In genomic region chr17:60066576-60066975, GRCh38 we compare ENCODE assay signal across 18 cellular contexts. TPM values are rescaled to one million over a fixed set of nuclear protein-coding genes. Genes with fewer than 3 reads are reported as not detected.
A peak's percentile ranks its signal among the peaks of the same experiment; 100 is the strongest.
DNase-seq lines count a peak whose midpoint lies in the region; ATAC-seq, FAIRE-seq and TF ChIP-seq lines count a peak whose summit lies in the region.
"Had no signal": no experiment of that assay in that cellular context is flagged by ENCODE, and none has a peak within 500 bp of the region (broad histone marks: within the 10 kb centered on the region; RNA-seq: fewer than 3 reads in every experiment).

No MANE protein-coding gene starts in this region.

- no TSS peak for BruUV-seq in GM12878 (replicated peaks; lab: Mats Ljungman, UMichigan)

- H2BK15ac ChIP-seq in mesendoderm (replicated peaks; ENCODE audit: low read depth): no peak overlapping the region

- no peak overlapping the region for H2BK5ac ChIP-seq in mesendoderm (ENCODE audit: low read length)

- H3K27me3 ChIP-seq in GM12878 (replicated peaks in 1 of 2; ENCODE audit: control insufficient read depth in 2 of 2, insufficient read depth in 2 of 2, low read length in 1 of 2) (no peaks in the 10 kb centered on the region), mesendoderm (ENCODE audit: insufficient read depth, low read length, poor library complexity) (no peaks in the 10 kb centered on the region)

- no peak overlapping the region for H4K5ac ChIP-seq in mesendoderm (ENCODE audit: low read length)

- intact Hi-C loops in GM12878 (cut with micrococcal nuclease; ENCODE audit: unreplicated experiment): no loop called here

- no peak overlapping the region for H3K56ac ChIP-seq in mesendoderm (ENCODE audit: low read length)

- TF ChIP-seq CTCF in GM12878 (IDR thresholded peaks at IDR 0.05 in 2 of 3, conservative IDR thresholded peaks at IDR 0.05 in 1 of 3; ENCODE audit: control insufficient read depth in 2 of 3, extremely low read depth in 1 of 3, insufficient read depth in 1 of 3, low read depth in 3 of 3, low read length in 3 of 3): no peak

- H3K4me2 ChIP-seq in GM12878 (ENCODE audit: control insufficient read depth, insufficient read depth) (no peak overlapping the region), mesendoderm (ENCODE audit: low read length) (no peak overlapping the region)

- POLR2A ChIA-PET in GM12878 (lab: Charles Lee): no interaction called here

- H3K4me1 ChIP-seq in GM12878 (ENCODE audit: control insufficient read depth, insufficient read depth, low read length) (no peaks in the 10 kb centered on the region), mesendoderm (ENCODE audit: control insufficient read depth, low read depth, low read length) (peaks cover 2% of the 10 kb centered on the region)

- H3K4ac ChIP-seq in mesendoderm (ENCODE audit: low read depth, low read length): no peak overlapping the region

- no peaks in the 10 kb centered on the region for H3K9me3 ChIP-seq in GM12878 (replicated peaks; ENCODE audit: control insufficient read depth, insufficient read depth, low read length)

- H2AK5ac ChIP-seq in mesendoderm (ENCODE audit: low read length): no peak overlapping the region

- no peak overlapping the region for H3K27ac ChIP-seq in GM12878 (ENCODE audit: control insufficient read depth, insufficient read depth)
- H3K27ac ChIP-seq in mesendoderm (ENCODE audit: low read depth, low read length): peak overlapping the region; percentile 61

- 88% methylated on average over 6 of the region's 6 CpGs for WGBS in GM12878 (ENCODE audit: insufficient coverage, insufficient replicate concordance, low lambda C conversion rate, missing lambda C conversion rate)
- WGBS in mesendoderm (ENCODE audit: extremely low coverage, insufficient coverage, low lambda C conversion rate): no CpG with 5 or more reads among the region's 6 CpGs

- no peaks in the 10 kb centered on the region for H3K79me2 ChIP-seq in GM12878 (ENCODE audit: control insufficient read depth, insufficient read depth, low read length)
- no peaks in the 10 kb centered on the region for H3K79me2 ChIP-seq in mesendoderm (ENCODE audit: control insufficient read depth, insufficient read depth, low read length)

- CTCF ChIA-PET in GM12878 (lab: Yijun Ruan, JAX): no interaction called here

- in situ Hi-C loops in GM12878 (cut with MboI): no loop called here

- no peak for TF ChIP-seq POLR2A in GM12878 (IDR thresholded peaks at IDR 0.05; ENCODE audit: low read depth, low read length)

- no peak overlapping the region for H3K23ac ChIP-seq in mesendoderm (ENCODE audit: low read length)

- FAIRE-seq in HTR-8/SVneo (lab: Jason Lieb, UNC): peak; percentile 98
- no peak for FAIRE-seq in GM12878 (lab: Jason Lieb, UNC)
- FAIRE-seq: GM12892 had no signal

- H4K8ac ChIP-seq in mesendoderm (ENCODE audit: low read depth, low read length): no peak overlapping the region

- no peak for TF ChIP-seq RAD21 in GM12878 (IDR thresholded peaks at IDR 0.05; ENCODE audit: insufficient read depth, low read depth, low read length)

- DNase-seq in HTR-8/SVneo (ENCODE audit: insufficient read length, low spot score): no peak
- DNase-seq in GM12878 (ENCODE audit: low read depth, low spot score): no peak
- peak; percentile 91 for DNase-seq in mesendoderm
- no peak for DNase-seq in T1000 (lab: John Stamatoyannopoulos, UW)
- no peak for DNase-seq in effector CD8-positive, alpha-beta T cell (lab: John Stamatoyannopoulos, UW)
- DNase-seq in activated CD4-positive, CD25-positive, alpha-beta regulatory T cell treated with anti-CD3 and anti-CD28 coated beads, Interleukin-2, amount 50 U/mL, for 72 hours: no peak
- DNase-seq: C1 segment of cervical spinal cord; Calu3; CD4-positive, alpha-beta memory T cell; COR-L47; DMS53; DMS79 treated with DMSO at 0.1 percent for 48 hours; GF-D8; GOT3; H7; HCEC 1CT had no signal

- H2BK120ac ChIP-seq in mesendoderm (ENCODE audit: low read depth, low read length): no peak overlapping the region

- SMC1A ChIA-PET in GM12878 (lab: Charles Lee; ENCODE audit: uncharacterized antibody, unreplicated experiment): interaction anchor here (0.8 kb wide), 1 partner anchor 9 kb away, joined by 3 read pairs; no protein-coding TSS in a partner anchor

- peaks cover 0 to 29% of the 10 kb centered on the region in 2 experiments; a peak in 3 of 4 replicates for H3K36me3 ChIP-seq in GM12878 (ENCODE audit: control insufficient read depth in 2 of 2, insufficient read depth in 2 of 2, low read length in 1 of 2)
- no peaks in the 10 kb centered on the region for H3K36me3 ChIP-seq in mesendoderm (ENCODE audit: control insufficient read depth, insufficient read depth, low read length)

- ATAC-seq in GM12878: no peak
- no peak for ATAC-seq in HG03159 (IDR thresholded peaks at IDR 0.05; ENCODE audit: unreplicated experiment)

- H4K20me1 ChIP-seq in GM12878 (ENCODE audit: control insufficient read depth, insufficient read depth): no peaks in the 10 kb centered on the region

- RAD21 ChIA-PET in GM12878 (lab: Charles Lee; ENCODE audit: unreplicated experiment): no interaction called here

- TF ChIP-seq EP300 in GM12878 (IDR thresholded peaks at IDR 0.05; ENCODE audit: borderline replicate concordance in 1 of 2, control insufficient read depth in 1 of 2, low read depth in 2 of 2, low read length in 2 of 2): no peak

- no peak overlapping the region for H3K4me3 ChIP-seq in GM12878
- H3K4me3 ChIP-seq in mesendoderm (ENCODE audit: low read length): no peak overlapping the region

- H3K18ac ChIP-seq in mesendoderm (ENCODE audit: low read length): no peak overlapping the region

- no peaks in the 10 kb centered on the region for H3K79me1 ChIP-seq in mesendoderm (ENCODE audit: low read length)

- H2AFZ ChIP-seq in GM12878 (ENCODE audit: control insufficient read depth, low read depth, low read length): no peak overlapping the region

- H3K9ac ChIP-seq in GM12878 (ENCODE audit: control insufficient read depth, insufficient read depth, low read length): no peak overlapping the region
- no peak overlapping the region for H3K9ac ChIP-seq in mesendoderm (ENCODE audit: low read length)

TF ChIP-seq in GM12878, 131 proteins besides CTCF, POLR2A, EP300 and RAD21:
- TF ChIP-seq IKZF1 (conservative IDR thresholded peaks at IDR 0.05) (no peak), NFXL1 (IDR thresholded peaks at IDR 0.05; ENCODE audit: borderline replicate concordance) (0 out of 2 replicates have a peak, but pooled peaks have one; percentile 19), POU2F2 (IDR thresholded peaks at IDR 0.05; ENCODE audit: borderline replicate concordance, low read depth, low read length) (no peak), SIX5 (IDR thresholded peaks at IDR 0.05; ENCODE audit: low read depth, low read length, severe bottlenecking) (no peak)

RNA-seq across cellular contexts. Expression of gene HEATR6, which starts 12.1 kb away (rescaled TPM):
- 32.4 and 37.5 TPM in 2 replicates for total RNA-seq in GM12878 (2013; cell fraction: nucleolus; rRNA removed)
- 11.7 and 12.3 TPM in 2 replicates for total RNA-seq in GM12878 (2014; rRNA removed)
- total RNA-seq in GM12878 (2014; rRNA removed; fragmentation: Illumina TruSeq; extraction: Trizol): 9.4 and 9.9 TPM in 2 replicates
- total RNA-seq in GM12878 (2021): 12.9 and 15.1 TPM in 2 replicates
- polyA plus RNA-seq in GM12878 (2011; ENCODE audit: low read depth): 6.0 TPM
- polyA plus RNA-seq in GM12878 (2011; rRNA removed): 10.5 and 13.4 TPM in 2 replicates
- polyA plus RNA-seq in GM12878 (2011; cell fraction: cytosol; rRNA removed): 22.6 and 26.4 TPM in 2 replicates
- polyA plus RNA-seq in GM12878 (2011; cell fraction: nucleus; rRNA removed): 37.9 and 45.4 TPM in 2 replicates
- polyA plus RNA-seq in GM12878 (2012): 7.3 and 8.0 TPM in 2 replicates
- 12.8 and 17.2 TPM in 2 replicates for polyA plus RNA-seq in GM12878 (2014; fragmentation: Illumina TruSeq; extraction: Trizol)
- 1 to 10 TPM; 3.4 to 5.2 TPM for polyA plus RNA-seq in GM12878 (2014; fragmentation: Nextera tagmentation; extraction: Ambion mirVana)
- 7.7 and 11.6 TPM in 2 replicates for polyA plus RNA-seq in GM12878 (2014; rRNA removed)
- polyA plus RNA-seq in GM12878 (2016; fragmentation: Nextera tagmentation; extraction: Ambion mirVana): 10 to 100 TPM in 1 of 2 experiments, 1 to 10 TPM in 1; 8.4 to 10.9 TPM
- polyA minus RNA-seq in GM12878 (2011; rRNA and poly(A)+ RNA removed): 28.5 and 34.1 TPM in 2 replicates
- polyA minus RNA-seq in GM12878 (2011; cell fraction: cytosol; rRNA and poly(A)+ RNA removed): 7.8 and 10.5 TPM in 2 replicates
- 24.2 and 40.6 TPM in 2 replicates for polyA minus RNA-seq in GM12878 (2011; cell fraction: nucleus; rRNA and poly(A)+ RNA removed)
- polyA plus RNA-seq in mesendoderm (2013, experiment 1 of 2): 9.8 TPM
- 9.5 TPM for polyA plus RNA-seq in mesendoderm (2013, experiment 2 of 2)
